In the genomic region with DNA sequence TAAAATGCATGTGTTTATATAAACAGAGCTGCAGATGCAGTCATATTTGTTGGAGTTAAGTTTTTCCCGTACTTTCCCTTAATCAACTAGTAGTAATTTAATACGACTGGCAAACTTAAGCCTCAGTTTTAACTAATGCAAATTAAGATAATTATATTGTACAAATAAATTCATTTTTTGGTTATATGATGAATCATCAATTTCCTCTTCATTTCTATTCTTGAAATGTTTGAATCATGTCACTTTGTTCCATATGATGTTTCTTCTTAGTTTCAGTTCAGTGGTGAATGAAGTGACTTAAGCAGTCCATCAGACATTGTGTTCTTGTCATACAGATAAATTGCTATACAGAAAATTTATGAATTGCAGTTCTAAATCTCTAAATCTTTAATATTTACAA, we compare ENCODE assay signal across 22 cellular contexts.
DNase-seq lines count a peak whose midpoint lies in the region; ATAC-seq, FAIRE-seq and TF ChIP-seq lines count a peak whose summit lies in the region.
"Had no signal": no experiment of that assay in that cellular context is flagged by ENCODE, and none has a peak within 500 bp of the region (broad histone marks: within the 10 kb centered on the region; RNA-seq: fewer than 3 reads in every experiment).

No MANE protein-coding gene starts in this region.

- no peak overlapping the region for H2BK120ac ChIP-seq in IMR-90 (ENCODE audit: low read depth, low read length)

- DNase-seq in A549 (ENCODE audit: low read depth in 1 of 2, low spot score in 1 of 2) (no peak), IMR-90 (no peak), K562 (ENCODE audit: extremely low read depth in 1 of 4, low spot score in 3 of 4) (no peak), sciatic nerve (ENCODE audit: low spot score) (no peak)
- DNase-seq in activated CD8-positive, alpha-beta T cell treated with anti-CD3 and anti-CD28 coated beads, Interleukin-2, amount 10 ng/mL, durations not matched to agents 7 days and 5 days, result no peak
- DNase-seq: 8988T; AML-193; Caco-2; Calu3; CD4-positive, alpha-beta T cell; CD8-positive, alpha-beta T cell; DMS79 treated with DMSO at 0.1 percent for 48 hours; GF-D8 had no signal

- H2AFZ ChIP-seq in IMR-90 (replicated peaks; ENCODE audit: low read length, poor library complexity) (no peak overlapping the region), K562 (ENCODE audit: low read depth, low read length) (no peak overlapping the region)

- H2AK9ac ChIP-seq in IMR-90 (replicated peaks; ENCODE audit: low read depth, low read length, poor library complexity), result no peak overlapping the region

- H3K9me3 ChIP-seq in A549 (no peaks in the 10 kb centered on the region), IMR-90 (ENCODE audit: control insufficient read depth, insufficient read depth, low read length) (no peaks in the 10 kb centered on the region), K562 (replicated peaks; ENCODE audit: control insufficient read depth, insufficient read depth, low read depth, low read length) (no peaks in the 10 kb centered on the region)
- H3K9me3 ChIP-seq: BLaER1 treated with 17β-estradiol and CSF1 and Interleukin-3, amounts not matched to agents 10 nM and 100 nM; Caco-2 had no signal

- H2BK15ac ChIP-seq in IMR-90 (ENCODE audit: low read depth, low read length), result no peak overlapping the region

- no peak overlapping the region for H3K4me3 Mint-ChIP-seq in activated CD8-positive, alpha-beta T cell treated with anti-CD3 and anti-CD28 coated beads, Interleukin-2, amount 10 ng/mL, durations not matched to agents 7 days and 5 days
- H3K4me3 Mint-ChIP-seq: B cell; CD4-positive, alpha-beta T cell; CD8-positive, alpha-beta T cell had no signal

- in situ Hi-C loops in IMR-90 (cut with MboI; ENCODE audit: low sequenced_read_pairs) (no loop called here), K562 (cut with MboI) (no loop called here)

- H3K27ac ChIP-seq in A549 (no peak overlapping the region), IMR-90 (ENCODE audit: insufficient read depth, low read length) (no peak overlapping the region), K562 (ENCODE audit: extremely low read depth, low read depth, low read length) (no peak overlapping the region)
- H3K27ac ChIP-seq: BLaER1 treated with 17β-estradiol and CSF1 and Interleukin-3, amounts not matched to agents 10 nM and 100 nM; C4-2B had no signal

- H3K9ac ChIP-seq in IMR-90 (ENCODE audit: low read depth, low read length) (no peak overlapping the region), K562 (ENCODE audit: insufficient read depth in 1 of 2, low read depth in 2 of 2, low read length in 2 of 2) (no peak overlapping the region)
- H3K9ac ChIP-seq: BLaER1 treated with 17β-estradiol and CSF1 and Interleukin-3, amounts not matched to agents 10 nM and 100 nM had no signal

- H4K8ac ChIP-seq in IMR-90 (ENCODE audit: low read depth in 2 of 2, low read length in 2 of 2), result no peak overlapping the region

- H3K4me3 ChIP-seq in A549 (no peak overlapping the region), IMR-90 (ENCODE audit: insufficient read depth, low read depth, low read length) (no peak overlapping the region), K562 (no peak overlapping the region)
- H3K4me3 ChIP-seq: BLaER1 treated with 17β-estradiol and CSF1 and Interleukin-3, amounts not matched to agents 10 nM and 100 nM had no signal

- no peaks in the 10 kb centered on the region for H3K4me1 Mint-ChIP-seq in activated CD8-positive, alpha-beta T cell treated with anti-CD3 and anti-CD28 coated beads, Interleukin-2, amount 10 ng/mL, durations not matched to agents 7 days and 5 days (ENCODE audit: low read depth)
- H3K4me1 Mint-ChIP-seq: B cell had no signal

- CTCF ChIA-PET in A549 (lab: Yijun Ruan, JAX) (no interaction called here), IMR-90 (lab: Yijun Ruan, JAX) (no interaction called here), K562 (lab: Yijun Ruan, JAX; ENCODE audit: low intra/inter-chr PET ratio) (no interaction called here)
- CTCF ChIA-PET in activated CD8-positive, alpha-beta T cell treated with anti-CD3 and anti-CD28 coated beads, Interleukin-2, amount 10 ng/mL, durations not matched to agents 7 days and 5 days (lab: Charles Lee), result no interaction called here

- H3K36me3 Mint-ChIP-seq in activated CD8-positive, alpha-beta T cell treated with anti-CD3 and anti-CD28 coated beads, Interleukin-2, amount 10 ng/mL, durations not matched to agents 7 days and 5 days (ENCODE audit: low read depth), result no peaks in the 10 kb centered on the region
- H3K36me3 Mint-ChIP-seq: CD8-positive, alpha-beta T cell had no signal

- no peak overlapping the region for H4K5ac ChIP-seq in IMR-90 (ENCODE audit: low read depth, low read length)

- TF ChIP-seq EP300 in A549 (IDR thresholded peaks at IDR 0.05) (no peak), K562 (IDR thresholded peaks at IDR 0.05; ENCODE audit: low read length) (no peak)

- no peak overlapping the region for H3K27ac Mint-ChIP-seq in activated CD8-positive, alpha-beta T cell treated with anti-CD3 and anti-CD28 coated beads, Interleukin-2, amount 10 ng/mL, durations not matched to agents 7 days and 5 days
- H3K27ac Mint-ChIP-seq: B cell; CD4-positive, alpha-beta T cell; CD8-positive, alpha-beta T cell had no signal

- POLR2A ChIA-PET in A549 (lab: Yijun Ruan, JAX) (no interaction called here), IMR-90 (lab: Charles Lee; ENCODE audit: unreplicated experiment) (no interaction called here), K562 (lab: Yijun Ruan, JAX) (no interaction called here)
- POLR2A ChIA-PET in activated CD8-positive, alpha-beta T cell treated with anti-CD3 and anti-CD28 coated beads, Interleukin-2, amount 10 ng/mL, durations not matched to agents 7 days and 5 days (lab: Charles Lee), result no interaction called here

- no peak overlapping the region for H2BK5ac ChIP-seq in IMR-90 (ENCODE audit: low read depth, low read length, poor library complexity, severe bottlenecking)

- H2BK20ac ChIP-seq in IMR-90 (ENCODE audit: low read depth, low read length), result no peak overlapping the region

- TF ChIP-seq POLR2A in A549 (IDR thresholded peaks at IDR 0.05; ENCODE audit: low read length) (no peak), IMR-90 (IDR thresholded peaks at IDR 0.05; ENCODE audit: low read depth, low read length) (no peak), K562 (conservative IDR thresholded peaks at IDR 0.05) (no peak)

- H3K79me1 ChIP-seq in IMR-90 (ENCODE audit: low read depth in 1 of 2, low read length in 2 of 2), result no peaks in the 10 kb centered on the region

- no peak overlapping the region for H3K23ac ChIP-seq in IMR-90 (ENCODE audit: low read depth, low read length)

- H3K4me2 ChIP-seq in A549 (no peak overlapping the region), IMR-90 (ENCODE audit: low read depth, low read length) (no peak overlapping the region), K562 (ENCODE audit: insufficient read depth, low read length) (no peak overlapping the region)
- H3K4me2 ChIP-seq: BLaER1 treated with 17β-estradiol and CSF1 and Interleukin-3, amounts not matched to agents 10 nM and 100 nM had no signal

- peaks cover 8% of the 10 kb centered on the region for H3K9me3 Mint-ChIP-seq in activated CD8-positive, alpha-beta T cell treated with anti-CD3 and anti-CD28 coated beads, Interleukin-2, amount 10 ng/mL, durations not matched to agents 7 days and 5 days (ENCODE audit: insufficient read depth)
- H3K9me3 Mint-ChIP-seq: CD8-positive, alpha-beta T cell had no signal

- dilution Hi-C loops in IMR-90 (cut with HindIII; ENCODE audit: low sequenced_read_pairs, unreplicated experiment), result no loop called here

- H3K4me1 ChIP-seq in A549 (no peaks in the 10 kb centered on the region), IMR-90 (ENCODE audit: control insufficient read depth, insufficient read depth, low read length) (no peaks in the 10 kb centered on the region), K562 (replicated peaks in 1 of 2; ENCODE audit: control insufficient read depth in 2 of 2, insufficient read depth in 2 of 2, low read length in 2 of 2) (no peaks in the 10 kb centered on the region)
- H3K4me1 ChIP-seq: BLaER1 treated with 17β-estradiol and CSF1 and Interleukin-3, amounts not matched to agents 10 nM and 100 nM; Caco-2 had no signal

- H3K27me3 Mint-ChIP-seq in activated CD8-positive, alpha-beta T cell treated with anti-CD3 and anti-CD28 coated beads, Interleukin-2, amount 10 ng/mL, durations not matched to agents 7 days and 5 days (ENCODE audit: low read depth), result no peaks in the 10 kb centered on the region
- H3K27me3 Mint-ChIP-seq: B cell; CD4-positive, alpha-beta T cell had no signal

- H3K36me3 ChIP-seq in IMR-90 (ENCODE audit: control insufficient read depth, insufficient read depth, low read length), result no peaks in the 10 kb centered on the region
- no peaks in the 10 kb centered on the region for H3K36me3 ChIP-seq in K562 (ENCODE audit: control insufficient read depth, insufficient read depth, low read length)
- H3K36me3 ChIP-seq: BLaER1 treated with 17β-estradiol and CSF1 and Interleukin-3, amounts not matched to agents 10 nM and 100 nM had no signal

- H4K20me1 ChIP-seq in IMR-90 (ENCODE audit: insufficient read depth, low read length), result no peaks in the 10 kb centered on the region
- no peaks in the 10 kb centered on the region for H4K20me1 ChIP-seq in K562 (replicated peaks; ENCODE audit: control insufficient read depth, insufficient read depth, low read length)
- H4K20me1 ChIP-seq: BLaER1 treated with 17β-estradiol and CSF1 and Interleukin-3, amounts not matched to agents 10 nM and 100 nM had no signal

- BruUV-seq in IMR-90 (replicated peaks; lab: Mats Ljungman, UMichigan) (no TSS peak), K562 (replicated peaks; lab: Mats Ljungman, UMichigan) (no TSS peak)

- no peak overlapping the region for H3K56ac ChIP-seq in IMR-90 (ENCODE audit: extremely low read depth, insufficient read depth, low read length)

- no peaks in the 10 kb centered on the region for H3K9me1 ChIP-seq in IMR-90 (ENCODE audit: insufficient read depth, low read length)
- no peaks in the 10 kb centered on the region for H3K9me1 ChIP-seq in K562 (ENCODE audit: control insufficient read depth, insufficient read depth, low read length)

- TF ChIP-seq CTCF in A549 (IDR thresholded peaks at IDR 0.05) (no peak), IMR-90 (conservative IDR thresholded peaks at IDR 0.05; ENCODE audit: low read depth, low read length) (no peak), K562 (IDR thresholded peaks at IDR 0.05 in 2 of 3, conservative IDR thresholded peaks at IDR 0.05 in 1 of 3; ENCODE audit: insufficient read depth in 2 of 3, low read depth in 1 of 3, low read length in 3 of 3) (no peak)

- H4K91ac ChIP-seq in IMR-90 (ENCODE audit: insufficient read depth, low read depth, low read length), result no peak overlapping the region

- ATAC-seq in A549 (no peak), IMR-90 (ENCODE audit: low read depth) (no peak), K562 (no peak), sciatic nerve (no peak), HG03045 (IDR thresholded peaks at IDR 0.05; ENCODE audit: unreplicated experiment) (no peak)
- ATAC-seq in activated CD8-positive, alpha-beta T cell treated with anti-CD3 and anti-CD28 coated beads, Interleukin-2, amount 10 ng/mL, durations not matched to agents 7 days and 5 days, result no peak
- ATAC-seq: CD8-positive, alpha-beta T cell had no signal

- H3K4ac ChIP-seq in IMR-90 (ENCODE audit: low read depth, low read length), result no peak overlapping the region

- intact Hi-C loops in IMR-90 (cut with micrococcal nuclease), result no loop called here
- intact Hi-C loops in K562 (cut with micrococcal nuclease), result no loop called here
- intact Hi-C loops in sciatic nerve (cut with DNase I), result no loop called here

- no peak for TF ChIP-seq RAD21 in A549 (conservative IDR thresholded peaks at IDR 0.05 in 1 of 2, IDR thresholded peaks at IDR 0.05 in 1 of 2)
- no peak for TF ChIP-seq RAD21 in IMR-90 (IDR thresholded peaks at IDR 0.05; ENCODE audit: low read length)
- TF ChIP-seq RAD21 in K562 (CRISPR knock-in tag; conservative IDR thresholded peaks at IDR 0.05 in 1 of 2, IDR thresholded peaks at IDR 0.05 in 1 of 2), result no peak

- no peaks in the 10 kb centered on the region for H3K79me2 ChIP-seq in K562 (ENCODE audit: control insufficient read depth, insufficient read depth, low read length)

- H3K27me3 ChIP-seq in IMR-90 (ENCODE audit: control insufficient read depth, insufficient read depth, low read length) (no peaks in the 10 kb centered on the region), K562 (ENCODE audit: control insufficient read depth in 2 of 2, insufficient read depth in 2 of 2, low read length in 2 of 2) (no peaks in the 10 kb centered on the region)
- H3K27me3 ChIP-seq: BLaER1 treated with 17β-estradiol and CSF1 and Interleukin-3, amounts not matched to agents 10 nM and 100 nM had no signal

- no peak overlapping the region for H2AK5ac ChIP-seq in IMR-90 (ENCODE audit: low read depth, low read length)

- no peak overlapping the region for H3K18ac ChIP-seq in IMR-90 (ENCODE audit: low read depth, low read length)

- FAIRE-seq in A549 (lab: Jason Lieb, UNC) (no peak), K562 (lab: Jason Lieb, UNC) (no peak)
- FAIRE-seq: A204.1, D721Med, G401.6, GM12891, GM19239 had no signal

- 68% methylated on average over 2 of the region's 2 CpGs for WGBS in A549 (ENCODE audit: missing lambda C conversion rate)
- WGBS in IMR-90 (ENCODE audit: extremely low coverage in 2 of 2, insufficient read length in 1 of 2), 2 experiments, result no CpG with 5 or more reads among the region's 2 CpGs
- WGBS in K562 (ENCODE audit: insufficient coverage, low coverage, missing lambda C conversion rate), result 0% methylated on average over 2 of the region's 2 CpGs

- H3K14ac ChIP-seq in IMR-90 (replicated peaks; ENCODE audit: low read depth, low read length), result no peak overlapping the region
